Comparison of ENCODE assay signal across 1 cellular context in the genomic region with DNA sequence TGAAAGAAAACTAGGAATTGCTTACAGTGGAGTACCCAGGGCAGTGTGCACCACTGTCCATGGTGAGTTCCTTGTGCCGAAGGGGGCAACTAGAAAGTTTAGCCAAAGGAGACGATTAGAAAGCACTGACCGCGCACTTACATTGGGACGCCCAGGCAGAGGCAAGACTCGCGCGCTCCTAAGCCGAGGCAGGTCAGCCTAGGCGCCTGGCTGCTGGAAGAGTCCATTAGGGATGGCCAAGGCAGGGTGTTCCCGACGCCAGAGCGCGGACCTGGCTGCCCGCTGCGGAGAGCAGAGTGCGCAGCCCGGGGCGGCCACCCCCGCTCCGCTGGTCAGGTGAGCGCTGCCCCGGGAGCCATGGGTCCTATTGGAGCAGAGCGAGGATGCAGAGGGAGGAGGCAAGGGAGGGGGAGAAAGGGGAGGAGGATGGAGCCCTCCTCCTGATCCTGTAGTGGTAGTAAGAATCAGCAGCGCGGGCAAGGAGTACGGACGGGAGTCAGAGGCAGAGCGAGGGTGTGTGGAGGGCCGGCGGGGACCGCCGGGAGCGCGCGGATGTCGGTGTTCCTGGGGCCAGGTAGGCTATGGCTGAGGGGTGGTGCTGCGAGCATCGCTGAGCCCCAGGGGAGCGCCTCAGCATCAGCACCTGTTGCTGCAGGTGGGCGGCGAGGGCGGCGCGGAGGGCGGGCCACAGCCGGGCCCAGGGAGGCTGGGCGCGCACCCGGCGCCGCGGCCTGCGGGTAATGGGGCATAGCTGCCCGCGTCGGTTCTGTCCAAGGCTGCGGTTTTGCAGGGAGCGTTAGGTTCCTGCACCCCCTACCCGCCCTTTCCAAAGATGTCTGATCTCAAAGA.
TF ChIP-seq lines count a peak whose summit lies in the region.

A gene with protein sequence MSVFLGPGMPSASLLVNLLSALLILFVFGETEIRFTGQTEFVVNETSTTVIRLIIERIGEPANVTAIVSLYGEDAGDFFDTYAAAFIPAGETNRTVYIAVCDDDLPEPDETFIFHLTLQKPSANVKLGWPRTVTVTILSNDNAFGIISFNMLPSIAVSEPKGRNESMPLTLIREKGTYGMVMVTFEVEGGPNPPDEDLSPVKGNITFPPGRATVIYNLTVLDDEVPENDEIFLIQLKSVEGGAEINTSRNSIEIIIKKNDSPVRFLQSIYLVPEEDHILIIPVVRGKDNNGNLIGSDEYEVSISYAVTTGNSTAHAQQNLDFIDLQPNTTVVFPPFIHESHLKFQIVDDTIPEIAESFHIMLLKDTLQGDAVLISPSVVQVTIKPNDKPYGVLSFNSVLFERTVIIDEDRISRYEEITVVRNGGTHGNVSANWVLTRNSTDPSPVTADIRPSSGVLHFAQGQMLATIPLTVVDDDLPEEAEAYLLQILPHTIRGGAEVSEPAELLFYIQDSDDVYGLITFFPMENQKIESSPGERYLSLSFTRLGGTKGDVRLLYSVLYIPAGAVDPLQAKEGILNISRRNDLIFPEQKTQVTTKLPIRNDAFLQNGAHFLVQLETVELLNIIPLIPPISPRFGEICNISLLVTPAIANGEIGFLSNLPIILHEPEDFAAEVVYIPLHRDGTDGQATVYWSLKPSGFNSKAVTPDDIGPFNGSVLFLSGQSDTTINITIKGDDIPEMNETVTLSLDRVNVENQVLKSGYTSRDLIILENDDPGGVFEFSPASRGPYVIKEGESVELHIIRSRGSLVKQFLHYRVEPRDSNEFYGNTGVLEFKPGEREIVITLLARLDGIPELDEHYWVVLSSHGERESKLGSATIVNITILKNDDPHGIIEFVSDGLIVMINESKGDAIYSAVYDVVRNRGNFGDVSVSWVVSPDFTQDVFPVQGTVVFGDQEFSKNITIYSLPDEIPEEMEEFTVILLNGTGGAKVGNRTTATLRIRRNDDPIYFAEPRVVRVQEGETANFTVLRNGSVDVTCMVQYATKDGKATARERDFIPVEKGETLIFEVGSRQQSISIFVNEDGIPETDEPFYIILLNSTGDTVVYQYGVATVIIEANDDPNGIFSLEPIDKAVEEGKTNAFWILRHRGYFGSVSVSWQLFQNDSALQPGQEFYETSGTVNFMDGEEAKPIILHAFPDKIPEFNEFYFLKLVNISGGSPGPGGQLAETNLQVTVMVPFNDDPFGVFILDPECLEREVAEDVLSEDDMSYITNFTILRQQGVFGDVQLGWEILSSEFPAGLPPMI (N-terminal part only) (plus strand): TSS at position 454 of the 849 bp plus-strand sequence. CDS start 99 bp downstream, at position 553.

TF ChIP-seq in IMR-90, 13 proteins besides CTCF, POLR2A, EP300 and RAD21:
- no peak for TF ChIP-seq NFE2L2 (IDR thresholded peaks at IDR 0.05; ENCODE audit: low read depth, low read length)
- TF ChIP-seq, protein P1, sequence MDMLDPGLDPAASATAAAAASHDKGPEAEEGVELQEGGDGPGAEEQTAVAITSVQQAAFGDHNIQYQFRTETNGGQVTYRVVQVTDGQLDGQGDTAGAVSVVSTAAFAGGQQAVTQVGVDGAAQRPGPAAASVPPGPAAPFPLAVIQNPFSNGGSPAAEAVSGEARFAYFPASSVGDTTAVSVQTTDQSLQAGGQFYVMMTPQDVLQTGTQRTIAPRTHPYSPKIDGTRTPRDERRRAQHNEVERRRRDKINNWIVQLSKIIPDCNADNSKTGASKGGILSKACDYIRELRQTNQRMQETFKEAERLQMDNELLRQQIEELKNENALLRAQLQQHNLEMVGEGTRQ (IDR thresholded peaks at IDR 0.05; ENCODE audit: low read depth, low read length): no peak
- no peak for TF ChIP-seq BHLHE40 (IDR thresholded peaks at IDR 0.05; ENCODE audit: low read depth, low read length)
